In genomic region chr2:229712125-229712524, GRCh38 we compare ENCODE assay signal across 17 cellular contexts. TPM values are rescaled to one million over a fixed set of nuclear protein-coding genes. Genes with fewer than 3 reads are reported as not detected.
DNase-seq lines count a peak whose midpoint lies in the region; ATAC-seq, FAIRE-seq and TF ChIP-seq lines count a peak whose summit lies in the region.
"Had no signal": no experiment of that assay in that cellular context is flagged by ENCODE, and none has a peak within 500 bp of the region (broad histone marks: within the 10 kb centered on the region; RNA-seq: fewer than 3 reads in every experiment).

No MANE protein-coding gene starts in this region.

- TF ChIP-seq CTCF in HepG2 (CRISPR knock-in tag; IDR thresholded peaks at IDR 0.05) (no peak), right lobe of liver (IDR thresholded peaks at IDR 0.05) (no peak), MM.1S (IDR thresholded peaks at IDR 0.05; ENCODE audit: low read length) (peak; percentile 22; the same call in 1 of the 2 replicates), type B pancreatic cell (conservative IDR thresholded peaks at IDR 0.05) (no peak)

- H3K27ac ChIP-seq in HepG2 (ENCODE audit: extremely low read length, insufficient read depth, low read length) = no peak overlapping the region
- no peak overlapping the region for H3K27ac ChIP-seq in right lobe of liver
- no peak overlapping the region for H3K27ac ChIP-seq in MM.1S (ENCODE audit: low read length)
- H3K27ac ChIP-seq: coronary artery, gastroesophageal sphincter, PC-9 had no signal

- H3K79me2 ChIP-seq in HepG2 (ENCODE audit: insufficient read depth, low read length) = no peaks in the 10 kb centered on the region
- H3K79me2 ChIP-seq in MM.1S (ENCODE audit: low read length) = no peaks in the 10 kb centered on the region

- TF ChIP-seq RAD21 in HepG2 (CRISPR knock-in tag; IDR thresholded peaks at IDR 0.05) = no peak

- peaks cover 6% of the 10 kb centered on the region for H3K9me3 Mint-ChIP-seq in type B pancreatic cell
- H3K9me3 Mint-ChIP-seq: activated CD4-positive, alpha-beta memory T cell treated with anti-CD3 and anti-CD28 coated beads, Interleukin-2, amount 10 ng/mL, durations not matched to agents 7 days and 5 days; natural killer cell treated with Interleukin-12 subunit alpha and Interleukin-12 subunit beta and Interleukin-15 and Interleukin-18, amount 100 ng/mL, for 72 hours; T-helper 2 cell treated with Interferon-gamma antibody and Interleukin-4, amounts not matched to agents 5 μg/mL and 100 μg/mL, for 36 hours had no signal

- intact Hi-C loops in HepG2 (cut with micrococcal nuclease; ENCODE audit: unreplicated experiment) = no loop called here
- intact Hi-C loops in right lobe of liver (cut with DNase I) = no loop called here

- TF ChIP-seq EP300 in HepG2 (IDR thresholded peaks at IDR 0.05; ENCODE audit: low read depth in 2 of 2, low read length in 2 of 2) (no peak), HepG2 (CRISPR knock-in tag; IDR thresholded peaks at IDR 0.05; ENCODE audit: borderline replicate concordance) (no peak)

- ATAC-seq in HepG2 (no peak), right lobe of liver (no peak), HG03460 (IDR thresholded peaks at IDR 0.05; ENCODE audit: unreplicated experiment) (no peak)
- ATAC-seq: gastroesophageal sphincter; natural killer cell treated with Interleukin-12 subunit alpha and Interleukin-12 subunit beta and Interleukin-15 and Interleukin-18, amount 100 ng/mL, for 72 hours had no signal

- peaks cover 83% of the 10 kb centered on the region for H3K27me3 Mint-ChIP-seq in type B pancreatic cell

- H3K27me3 ChIP-seq in HepG2 (ENCODE audit: control insufficient read depth in 1 of 2, insufficient read depth in 2 of 2, low read length in 2 of 2) (peaks cover 7 to 36% of the 10 kb centered on the region in 2 experiments; a peak in 4 of 5 replicates), right lobe of liver (peaks cover 5 to 28% of the 10 kb centered on the region in 2 donors), MM.1S (replicated peaks; ENCODE audit: insufficient read depth, low read length) (peaks cover 15% of the 10 kb centered on the region)

- no peak overlapping the region for H3K4me3 ChIP-seq in HepG2 (replicated peaks in 1 of 3; ENCODE audit: insufficient read depth in 1 of 3, low read depth in 2 of 3, low read length in 3 of 3)
- H3K4me3 ChIP-seq in right lobe of liver = no peak overlapping the region
- no peak overlapping the region for H3K4me3 ChIP-seq in MM.1S (ENCODE audit: low read length)
- H3K4me3 ChIP-seq: coronary artery, gastroesophageal sphincter, PC-9 had no signal

- no peak overlapping the region for H3K9ac ChIP-seq in HepG2 (ENCODE audit: insufficient read depth, low read depth, low read length)
- no peak overlapping the region for H3K9ac ChIP-seq in MM.1S (ENCODE audit: low read length)

- H3K36me3 Mint-ChIP-seq in type B pancreatic cell = peaks cover 3% of the 10 kb centered on the region
- H3K36me3 Mint-ChIP-seq: natural killer cell treated with Interleukin-12 subunit alpha and Interleukin-12 subunit beta and Interleukin-15 and Interleukin-18, amount 100 ng/mL, for 72 hours had no signal

- in situ Hi-C loops in HepG2 (cut with HindIII; ENCODE audit: extremely low pct_ligation_motif_present, low pct_unique_long_range_greater_than_20kb) = no loop called here

- no peak overlapping the region for H3K4me2 ChIP-seq in HepG2 (ENCODE audit: low read depth, low read length)
- no peak overlapping the region for H3K4me2 ChIP-seq in MM.1S (ENCODE audit: low read depth, low read length)

- no peaks in the 10 kb centered on the region for H3K9me2 ChIP-seq in MM.1S (replicated peaks; ENCODE audit: insufficient read depth, low read length)

- 10% methylated on average over 3 of the region's 3 CpGs for WGBS in HepG2 (ENCODE audit: low lambda C conversion rate)
- WGBS in right lobe of liver (ENCODE audit: insufficient coverage, low coverage, low lambda C conversion rate, missing lambda C conversion rate) = 59% methylated on average over 3 of the region's 3 CpGs

- DNase-seq in HepG2 (ENCODE audit: low spot score) (no peak), right lobe of liver (no peak), MM.1S (no peak), cerebellar cortex (ENCODE audit: low spot score) (peak; percentile 20), type B pancreatic cell (ENCODE audit: extremely low spot score, unreplicated experiment) (no peak), mesenteric fat pad (ENCODE audit: low spot score) (no peak)
- no peak for DNase-seq in stimulated activated CD4-positive, alpha-beta T cell treated with anti-CD3 and anti-CD28 coated beads, Interleukin-4, amount 100 ng/mL, for 4 hours
- DNase-seq: activated CD4-positive, alpha-beta memory T cell treated with anti-CD3 and anti-CD28 coated beads, Interleukin-2, amount 10 ng/mL, durations not matched to agents 7 days and 5 days; activated naive CD4-positive, alpha-beta T cell; NCI-H2107; PC-9 had no signal

- H3K27ac Mint-ChIP-seq in type B pancreatic cell = no peak overlapping the region
- H3K27ac Mint-ChIP-seq: activated CD4-positive, alpha-beta memory T cell treated with anti-CD3 and anti-CD28 coated beads, Interleukin-2, amount 10 ng/mL, durations not matched to agents 7 days and 5 days; IgD-negative memory B cell; natural killer cell treated with Interleukin-12 subunit alpha and Interleukin-12 subunit beta and Interleukin-15 and Interleukin-18, amount 100 ng/mL, for 72 hours; T-helper 2 cell treated with Interferon-gamma antibody and Interleukin-4, amounts not matched to agents 5 μg/mL and 100 μg/mL, for 36 hours had no signal

- no TSS peak for BruUV-seq in HepG2 (replicated peaks; lab: Mats Ljungman, UMichigan)

- CTCF ChIA-PET in HepG2 (lab: Yijun Ruan, JAX; ENCODE audit: low intra/inter-chr PET ratio, low total read pairs) = no interaction called here

- peak; percentile 47 for FAIRE-seq in HepG2 (lab: Jason Lieb, UNC)

- H4K20me1 ChIP-seq in HepG2 (ENCODE audit: insufficient read depth, low read length) (peaks cover 12% of the 10 kb centered on the region; the same call in 1 of the 2 replicates), MM.1S (ENCODE audit: insufficient read depth, low read length) (no peaks in the 10 kb centered on the region)

- H3F3A ChIP-seq in MM.1S (ENCODE audit: insufficient read depth, low read length) = no peaks in the 10 kb centered on the region

- H2AFZ ChIP-seq in HepG2 (ENCODE audit: low read length) (no peak overlapping the region), MM.1S (ENCODE audit: low read length) (no peak overlapping the region)
- H2AFZ ChIP-seq: PC-9 had no signal

- POLR2A ChIA-PET in HepG2 (lab: Yijun Ruan, JAX) = no interaction called here

- no peaks in the 10 kb centered on the region for H3K4me1 Mint-ChIP-seq in type B pancreatic cell (ENCODE audit: unreplicated experiment)

- no peak for TF ChIP-seq POLR2A in HepG2 (IDR thresholded peaks at IDR 0.05; ENCODE audit: insufficient read depth in 1 of 2, low read depth in 2 of 2, low read length in 2 of 2)
- no peak for TF ChIP-seq POLR2A in right lobe of liver (IDR thresholded peaks at IDR 0.05)

- H3K36me3 ChIP-seq in HepG2 (replicated peaks in 1 of 2; ENCODE audit: control insufficient read depth in 1 of 2, insufficient read depth in 2 of 2, low read length in 2 of 2) (no peaks in the 10 kb centered on the region), right lobe of liver (no peaks in the 10 kb centered on the region), MM.1S (replicated peaks; ENCODE audit: insufficient read depth, low read length) (no peaks in the 10 kb centered on the region)
- H3K36me3 ChIP-seq: gastroesophageal sphincter had no signal

- no peaks in the 10 kb centered on the region for H3K4me1 ChIP-seq in HepG2 (ENCODE audit: insufficient read depth, low read length)
- peaks cover 0 to 15% (median 0%) of the 10 kb centered on the region in 4 donors for H3K4me1 ChIP-seq in right lobe of liver
- no peaks in the 10 kb centered on the region for H3K4me1 ChIP-seq in MM.1S (ENCODE audit: low read length)

- H3K4me3 Mint-ChIP-seq in type B pancreatic cell = peak overlapping the region; percentile 59
- H3K4me3 Mint-ChIP-seq: natural killer cell treated with Interleukin-12 subunit alpha and Interleukin-12 subunit beta and Interleukin-15 and Interleukin-18, amount 100 ng/mL, for 72 hours; T-helper 2 cell treated with Interferon-gamma antibody and Interleukin-4, amounts not matched to agents 5 μg/mL and 100 μg/mL, for 36 hours had no signal

- H3K9me3 ChIP-seq in HepG2 (ENCODE audit: low read length) = no peaks in the 10 kb centered on the region
- H3K9me3 ChIP-seq in right lobe of liver = no peaks in the 10 kb centered on the region
- no peaks in the 10 kb centered on the region for H3K9me3 ChIP-seq in MM.1S (replicated peaks; ENCODE audit: insufficient read depth, low read length)
- H3K9me3 ChIP-seq: gastroesophageal sphincter had no signal

TF ChIP-seq in HepG2, 621 proteins besides CTCF, POLR2A, EP300 and RAD21 (continues in another document):
- TF ChIP-seq KDM1A (CRISPR knock-in tag; IDR thresholded peaks at IDR 0.05) = no peak
- TF ChIP-seq ZNF296 (CRISPR knock-in tag; conservative IDR thresholded peaks at IDR 0.05) = no peak
- no peak for TF ChIP-seq ASH2L (IDR thresholded peaks at IDR 0.05; ENCODE audit: insufficient read length, low read depth, low read length)

RNA-seq across cellular contexts. Expression of gene DNER, which starts 2.2 kb away (rescaled TPM):
- total RNA-seq in HepG2 (2016; rRNA removed; fragmentation: Illumina TruSeq; extraction: Trizol) (not detected in 2 replicates), right lobe of liver (under 1 TPM in 1 of 6 experiments, not detected in 5; 0.13 TPM), type B pancreatic cell (ENCODE audit: low replicate concordance) (2.6 and 15.9 TPM in 2 replicates), mesenteric fat pad (1.3 TPM)
- total RNA-seq in HepG2 (2016; cell fraction: cytosol; rRNA removed; fragmentation: Illumina TruSeq; extraction: Trizol; ENCODE audit: low read depth) = not detected in 2 replicates
- not detected in 2 replicates for total RNA-seq in HepG2 (2016; cell fraction: insoluble cytoplasmic fraction; rRNA removed; fragmentation: Illumina TruSeq; extraction: Trizol)
- not detected in 2 replicates for total RNA-seq in HepG2 (2016; cell fraction: membrane; rRNA removed; fragmentation: Illumina TruSeq; extraction: Trizol)
- not detected in 2 replicates for total RNA-seq in HepG2 (2016; cell fraction: nucleus; rRNA removed; fragmentation: Illumina TruSeq; extraction: Trizol)
- polyA plus RNA-seq in HepG2 (2011; rRNA removed) = not detected in 2 replicates
- polyA plus RNA-seq in HepG2 (2011; cell fraction: cytosol; rRNA removed) = not detected in 2 replicates
- polyA plus RNA-seq in HepG2 (2011; cell fraction: nucleus; rRNA removed) = not detected in 2 replicates
- polyA plus RNA-seq in HepG2 (2012) = not detected in 2 replicates
- polyA plus RNA-seq in HepG2 (2016; cell fraction: cytosol; fragmentation: Illumina TruSeq; extraction: Trizol; ENCODE audit: low read depth) = not detected in 2 replicates
- polyA plus RNA-seq in HepG2 (2016; cell fraction: insoluble cytoplasmic fraction; fragmentation: Illumina TruSeq; extraction: Trizol; ENCODE audit: low read depth) = not detected in 2 replicates
- polyA plus RNA-seq in HepG2 (2016; cell fraction: membrane; fragmentation: Illumina TruSeq; extraction: Trizol; ENCODE audit: low read depth) = not detected in 2 replicates
- not detected in 2 replicates for polyA plus RNA-seq in HepG2 (2016; cell fraction: nucleus; fragmentation: Illumina TruSeq; extraction: Trizol; ENCODE audit: insufficient read depth, low read depth)
- 22.4 TPM in 1 of 2 replicates, not detected in the other for polyA minus RNA-seq in HepG2 (2011; rRNA and poly(A)+ RNA removed; ENCODE audit: low replicate concordance)
- polyA minus RNA-seq in HepG2 (2011; cell fraction: cytosol; rRNA and poly(A)+ RNA removed) = not detected in 2 replicates
- not detected in 2 replicates for polyA minus RNA-seq in HepG2 (2011; cell fraction: nucleus; rRNA and poly(A)+ RNA removed)
- total RNA-seq: activated CD4-positive, alpha-beta memory T cell treated with anti-CD3 and anti-CD28 coated beads, Interleukin-2, amount 10 ng/mL, durations not matched to agents 7 days and 5 days had no signal
- polyA plus RNA-seq: IgD-negative memory B cell had no signal
